ENCODE assay signal across 1 cellular context in genomic region chr4:86944964-86945781, GRCh38.
TF ChIP-seq lines count a peak whose summit lies in the region.

No MANE protein-coding gene starts in this region.

TF ChIP-seq in WTC11, 78 proteins besides CTCF, POLR2A, EP300 and RAD21 (continued from another document):
- TF ChIP-seq MLX (CRISPR knock-in tag; IDR thresholded peaks at IDR 0.05), result no peak
- no peak for TF ChIP-seq HMGXB4 (CRISPR knock-in tag; IDR thresholded peaks at IDR 0.05)
- no peak for TF ChIP-seq ZNF532 (CRISPR knock-in tag; IDR thresholded peaks at IDR 0.05; ENCODE audit: borderline replicate concordance)
- no peak for TF ChIP-seq ZNF263 (CRISPR knock-in tag; IDR thresholded peaks at IDR 0.05; ENCODE audit: low read depth)
- TF ChIP-seq ZNF281 (CRISPR knock-in tag; IDR thresholded peaks at IDR 0.05), result no peak
- TF ChIP-seq SMAD4 (CRISPR knock-in tag; IDR thresholded peaks at IDR 0.05), result no peak
